Comparison of ENCODE assay signal across 17 cellular contexts in genomic region chr13:54750521-54750920, GRCh38.
A peak's percentile ranks its signal among the peaks of the same experiment; 100 is the strongest.
DNase-seq lines count a peak whose midpoint lies in the region; ATAC-seq and TF ChIP-seq lines count a peak whose summit lies in the region.
"Had no signal": no experiment of that assay in that cellular context is flagged by ENCODE, and none has a peak within 500 bp of the region (broad histone marks: within the 10 kb centered on the region; RNA-seq: fewer than 3 reads in every experiment).

No MANE protein-coding gene starts in this region.

- POLR2A ChIA-PET in HEK293T (lab: Yijun Ruan, JAX) = no interaction called here

- no peak for TF ChIP-seq CTCF in thyroid gland (IDR thresholded peaks at IDR 0.05)

- no peaks in the 10 kb centered on the region for H3K36me3 ChIP-seq in thyroid gland
- H3K36me3 ChIP-seq: SJSA1 had no signal

- no peaks in the 10 kb centered on the region for H3K27me3 ChIP-seq in thyroid gland
- H3K27me3 ChIP-seq: SJSA1 had no signal

- intact Hi-C loops in thyroid gland (cut with DNase I) = no loop called here

- no peak overlapping the region for H3K27ac ChIP-seq in thyroid gland
- H3K27ac ChIP-seq: RWPE1, SJSA1 had no signal

- ATAC-seq in GM18520 (IDR thresholded peaks at IDR 0.05; ENCODE audit: unreplicated experiment) (no peak), GM21390 (IDR thresholded peaks at IDR 0.05; ENCODE audit: unreplicated experiment) (no peak)
- ATAC-seq: PC-3 had no signal

- no peak for TF ChIP-seq POLR2A in thyroid gland (IDR thresholded peaks at IDR 0.05)

- no peaks in the 10 kb centered on the region for H3K9me3 ChIP-seq in thyroid gland
- H3K9me3 ChIP-seq: Caco-2, SJSA1 had no signal

- DNase-seq in NCI-H82 (lab: John Stamatoyannopoulos, UW) (peak; percentile 47), NCI-H82 treated with DMSO at 0.1 percent for 48 hours (lab: John Stamatoyannopoulos, UW; ENCODE audit: unreplicated experiment) (no peak), HEK293T (ENCODE audit: extremely low spot score) (peak; percentile 15), NCI-H446 treated with DMSO at 0.1 percent for 48 hours (lab: John Stamatoyannopoulos, UW) (peak; percentile 34), thyroid gland (peak; percentile 16 to 61)
- DNase-seq: Caco-2, GF-D8, H7, NCI-H1436 treated with DMSO at 0.1 percent for 48 hours, NCI-H2081 treated with DMSO at 0.1 percent for 48 hours, NCI-H526 treated with DMSO at 0.1 percent for 48 hours, PC-3, T-helper 2 cell had no signal

- no peak overlapping the region for H3K4me3 ChIP-seq in thyroid gland (replicated peaks in 1 of 3)
- H3K4me3 ChIP-seq: SJSA1 had no signal

- WGBS in thyroid gland, 2 donors = 55 to 62% methylated on average over 3 of the region's 3 CpGs

- CTCF ChIA-PET in HEK293T (lab: Yijun Ruan, JAX) = no interaction called here

- H3K4me1 ChIP-seq in thyroid gland = no peaks in the 10 kb centered on the region
- H3K4me1 ChIP-seq: Caco-2, SJSA1 had no signal

TF ChIP-seq in HEK293T, 16 proteins besides CTCF, POLR2A, EP300 and RAD21:
- TF ChIP-seq TARDBP (IDR thresholded peaks at IDR 0.05) = no peak
- no peak for TF ChIP-seq ZNF384 (IDR thresholded peaks at IDR 0.05)
- TF ChIP-seq NFRKB (IDR thresholded peaks at IDR 0.05) = no peak
- TF ChIP-seq ELF4 (IDR thresholded peaks at IDR 0.05) = no peak
- TF ChIP-seq SUZ12 (IDR thresholded peaks at IDR 0.05) = no peak
- no peak for TF ChIP-seq FOXA1 (IDR thresholded peaks at IDR 0.05)
- TF ChIP-seq, protein P1, sequence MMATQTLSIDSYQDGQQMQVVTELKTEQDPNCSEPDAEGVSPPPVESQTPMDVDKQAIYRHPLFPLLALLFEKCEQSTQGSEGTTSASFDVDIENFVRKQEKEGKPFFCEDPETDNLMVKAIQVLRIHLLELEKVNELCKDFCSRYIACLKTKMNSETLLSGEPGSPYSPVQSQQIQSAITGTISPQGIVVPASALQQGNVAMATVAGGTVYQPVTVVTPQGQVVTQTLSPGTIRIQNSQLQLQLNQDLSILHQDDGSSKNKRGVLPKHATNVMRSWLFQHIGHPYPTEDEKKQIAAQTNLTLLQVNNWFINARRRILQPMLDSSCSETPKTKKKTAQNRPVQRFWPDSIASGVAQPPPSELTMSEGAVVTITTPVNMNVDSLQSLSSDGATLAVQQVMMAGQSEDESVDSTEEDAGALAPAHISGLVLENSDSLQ (IDR thresholded peaks at IDR 0.05) = no peak
- no peak for TF ChIP-seq L3MBTL2 (conservative IDR thresholded peaks at IDR 0.05)
- no peak for TF ChIP-seq HDGF (IDR thresholded peaks at IDR 0.05; ENCODE audit: borderline replicate concordance)
- TF ChIP-seq FOXK2 (IDR thresholded peaks at IDR 0.05) = no peak
- TF ChIP-seq FOXM1 (IDR thresholded peaks at IDR 0.05; ENCODE audit: borderline replicate concordance) = no peak
- TF ChIP-seq BHLHE40 (IDR thresholded peaks at IDR 0.05; ENCODE audit: borderline replicate concordance) = no peak
- no peak for TF ChIP-seq LEF1 (IDR thresholded peaks at IDR 0.05; ENCODE audit: borderline replicate concordance)
- TF ChIP-seq ARNT (IDR thresholded peaks at IDR 0.05) = no peak
- TF ChIP-seq SP1 (IDR thresholded peaks at IDR 0.05) = no peak
